In genomic region chr9:112753725-112754124, GRCh38 we compare ENCODE assay signal across 8 cellular contexts. TPM values are rescaled to one million over a fixed set of nuclear protein-coding genes. Genes with fewer than 3 reads are reported as not detected.
DNase-seq lines count a peak whose midpoint lies in the region; ATAC-seq, FAIRE-seq and TF ChIP-seq lines count a peak whose summit lies in the region.

No MANE protein-coding gene starts in this region.

- CTCF ChIA-PET in AG04449 (lab: Yijun Ruan, JAX): interaction anchor here (0.5 to 1.2 kb wide), 2 partner anchors 66 to 150 kb away, joined by 3 read pairs; no protein-coding TSS in a partner anchor

- WGBS in small intestine, 3 donors: 78 to 94% (median 82%) methylated on average over 2 of the region's 2 CpGs

- peak overlapping the region; percentile 81 for H3K27ac Mint-ChIP-seq in activated naive CD8-positive, alpha-beta T cell treated with anti-CD3 and anti-CD28 coated beads, Interleukin-2, amount 50 U/mL, for 24 hours

- peaks cover 2% of the 10 kb centered on the region for H3K36me3 Mint-ChIP-seq in activated naive CD8-positive, alpha-beta T cell treated with anti-CD3 and anti-CD28 coated beads, Interleukin-2, amount 50 U/mL, for 24 hours (ENCODE audit: low read depth)

- peak overlapping the region; percentile 19 for H3K4me3 Mint-ChIP-seq in activated naive CD8-positive, alpha-beta T cell treated with anti-CD3 and anti-CD28 coated beads, Interleukin-2, amount 50 U/mL, for 24 hours

- peak; percentile 65 for ATAC-seq in activated naive CD8-positive, alpha-beta T cell treated with anti-CD3 and anti-CD28 coated beads, Interleukin-2, amount 50 U/mL, for 24 hours
- peak; percentile 9 for ATAC-seq in left lung

- no peaks in the 10 kb centered on the region for H3K27me3 Mint-ChIP-seq in activated naive CD8-positive, alpha-beta T cell treated with anti-CD3 and anti-CD28 coated beads, Interleukin-2, amount 50 U/mL, for 24 hours

- H3K4me3 ChIP-seq in AG04449 (ENCODE audit: low read depth, low read length) (no peak overlapping the region), left lung (peak overlapping the region in 1 of 2 donors; percentile 83), small intestine (ENCODE audit: low read depth in 1 of 2, low read length in 2 of 2) (no peak overlapping the region)

- intact Hi-C loops in left lung (cut with DNase I): no loop called here

- H3K4me1 ChIP-seq in left lung: peaks cover 39 to 81% of the 10 kb centered on the region in 2 donors
- H3K4me1 ChIP-seq in small intestine (ENCODE audit: control insufficient read depth in 2 of 2, insufficient read depth in 1 of 2, low read depth in 1 of 2, low read length in 1 of 2): peaks cover 8 to 13% of the 10 kb centered on the region in 2 donors

- no peaks in the 10 kb centered on the region for H3K9me3 Mint-ChIP-seq in activated naive CD8-positive, alpha-beta T cell treated with anti-CD3 and anti-CD28 coated beads, Interleukin-2, amount 50 U/mL, for 24 hours

- H3K36me3 ChIP-seq in left lung (peaks cover 0 to 6% of the 10 kb centered on the region in 2 donors), small intestine (ENCODE audit: control insufficient read depth in 2 of 2, insufficient read depth in 2 of 2, low read length in 2 of 2) (no peaks in the 10 kb centered on the region)

- no peak for FAIRE-seq in small intestine (lab: Jason Lieb, UNC)

- in situ Hi-C loops in GM13977 (cut with MboI; ENCODE audit: low pct_unique_long_range_greater_than_20kb, low sequenced_read_pairs, unreplicated experiment): no loop called here

- peaks cover 83% of the 10 kb centered on the region for H3K4me1 Mint-ChIP-seq in activated naive CD8-positive, alpha-beta T cell treated with anti-CD3 and anti-CD28 coated beads, Interleukin-2, amount 50 U/mL, for 24 hours

- POLR2A ChIA-PET in AG04449 (lab: Yijun Ruan, JAX): interaction anchor here (1.0 kb wide), 1 partner anchor 36 kb away, joined by 3 read pairs; the partner anchor contains the start of gene INIP

- no peaks in the 10 kb centered on the region for H3K9me3 ChIP-seq in left lung
- no peaks in the 10 kb centered on the region for H3K9me3 ChIP-seq in small intestine (ENCODE audit: control insufficient read depth, low read depth)

- TF ChIP-seq CTCF in AG04449 (IDR thresholded peaks at IDR 0.05; ENCODE audit: insufficient read depth, low read length, missing control alignments) (no peak), left lung (IDR thresholded peaks at IDR 0.05) (no peak), GM13977 (IDR thresholded peaks at IDR 0.05; ENCODE audit: extremely low read depth, insufficient read depth, missing control alignments) (no peak)

- H3K27me3 ChIP-seq in left lung: no peaks in the 10 kb centered on the region
- no peaks in the 10 kb centered on the region for H3K27me3 ChIP-seq in small intestine (ENCODE audit: control insufficient read depth in 2 of 2, insufficient read depth in 2 of 2, low read length in 2 of 2)

- DNase-seq in AG04449 (ENCODE audit: low read depth, low spot score) (peak; percentile 57), HK-2 (ENCODE audit: unreplicated experiment) (peak; percentile 53), left lung (no peak), GM13977 (ENCODE audit: low spot score) (no peak), DMS153 treated with DMSO at 0.1 percent for 48 hours (lab: John Stamatoyannopoulos, UW; ENCODE audit: unreplicated experiment) (no peak), small intestine (no peak)
- DNase-seq in activated naive CD8-positive, alpha-beta T cell treated with anti-CD3 and anti-CD28 coated beads, Interleukin-2, amount 50 U/mL, for 24 hours: peak; percentile 31
- no peak for DNase-seq in activated CD4-positive, CD25-positive, alpha-beta regulatory T cell treated with anti-CD3 and anti-CD28 coated beads, Interleukin-2, amount 50 U/mL, for 72 hours

- H3K27ac ChIP-seq in left lung (peak overlapping the region; percentile 85 to 91), small intestine (ENCODE audit: low read depth in 1 of 2, low read length in 1 of 2) (no peak overlapping the region)

RNA-seq across cellular contexts. Expression of gene SNX30, which starts 3.2 kb away (rescaled TPM):
- 10 to 100 TPM; 51.2 to 69.4 TPM for total RNA-seq in left lung
- polyA plus RNA-seq in small intestine: 1 to 10 TPM; 5.1 to 7.6 (median 5.9) TPM

RNA-seq across cellular contexts. Expression of gene INIP, which starts 35.8 kb away (rescaled TPM):
- 10 to 100 TPM; 22.8 to 25.4 TPM for total RNA-seq in left lung
- polyA plus RNA-seq in small intestine: 10 to 100 TPM in 2 of 3 donors, 1 to 10 TPM in 1; 10.0 to 19.7 (median 16.7) TPM

Comparison
In these comparisons a context has a peak if more than half of its experiments do, and no peak if none do; other contexts are left out.
1. DNase-seq: peak in AG04449 (single experiment), HK-2 (single experiment) and activated naive CD8-positive, alpha-beta T cell treated with anti-CD3 and anti-CD28 coated beads, Interleukin-2, amount 50 U/mL, for 24 hours (single experiment); none in left lung (0 of 2), activated CD4-positive, CD25-positive, alpha-beta regulatory T cell treated with anti-CD3 and anti-CD28 coated beads, Interleukin-2, amount 50 U/mL, for 72 hours (single experiment), GM13977 (single experiment), DMS153 treated with DMSO at 0.1 percent for 48 hours (single experiment) and small intestine (single experiment).
2. H3K27ac ChIP-seq: peak in left lung (2 of 2); none in small intestine (0 of 2).